3 cellular contexts compared by ENCODE assay signal in genomic region chr6:82273295-82273694, GRCh38.
TF ChIP-seq lines count a peak whose summit lies in the region.

No MANE protein-coding gene starts in this region.

TF ChIP-seq in HCT116, 20 proteins besides CTCF, POLR2A, EP300 and RAD21:
- TF ChIP-seq ZNF274 (IDR thresholded peaks at IDR 0.05; ENCODE audit: low read depth, low read length), result no peak
- 0 out of 2 replicates have a peak, but pooled peaks have one; percentile 12 for TF ChIP-seq EGR1 (IDR thresholded peaks at IDR 0.05; ENCODE audit: low read depth)
- no peak for TF ChIP-seq ATF3 (IDR thresholded peaks at IDR 0.05)
- no peak for TF ChIP-seq ZBTB33 (IDR thresholded peaks at IDR 0.05; ENCODE audit: extremely low read depth, insufficient replicate concordance, low read length)
- no peak for TF ChIP-seq JUND (IDR thresholded peaks at IDR 0.05)

TF ChIP-seq in K562, 482 proteins besides CTCF, POLR2A, EP300 and RAD21:
- no peak for TF ChIP-seq ZC3H11A (IDR thresholded peaks at IDR 0.05; ENCODE audit: low read depth, low read length)
- no peak for TF ChIP-seq MCM7 (IDR thresholded peaks at IDR 0.05)
- no peak for TF ChIP-seq CBFA2T3 (IDR thresholded peaks at IDR 0.05)
- no peak for TF ChIP-seq SREBF2 (CRISPR knock-in tag; IDR thresholded peaks at IDR 0.05)
- TF ChIP-seq SRSF3 (IDR thresholded peaks at IDR 0.05; ENCODE audit: insufficient read depth, low read length), result no peak
- TF ChIP-seq ETV5 (CRISPR knock-in tag; IDR thresholded peaks at IDR 0.05; ENCODE audit: low read depth), result no peak
- no peak for TF ChIP-seq ZNF76 (CRISPR knock-in tag; IDR thresholded peaks at IDR 0.05; ENCODE audit: borderline replicate concordance)
- no peak for TF ChIP-seq ARID3A (IDR thresholded peaks at IDR 0.05; ENCODE audit: borderline replicate concordance, low read depth, low read length)
- no peak for TF ChIP-seq NEUROD1 (IDR thresholded peaks at IDR 0.05; ENCODE audit: borderline replicate concordance, low read depth, low read length, partially characterized antibody)
- no peak for TF ChIP-seq ZNF436 (CRISPR knock-in tag; IDR thresholded peaks at IDR 0.05)
- TF ChIP-seq ZNF592 (IDR thresholded peaks at IDR 0.05), result no peak
- TF ChIP-seq ZBTB2 (IDR thresholded peaks at IDR 0.05), result no peak
- no peak for TF ChIP-seq EHMT2 (IDR thresholded peaks at IDR 0.05)
- TF ChIP-seq MYC (IDR thresholded peaks at IDR 0.05; ENCODE audit: low read depth, low read length), result no peak
- no peak for TF ChIP-seq MYC (CRISPR knock-in tag; IDR thresholded peaks at IDR 0.05; ENCODE audit: borderline replicate concordance, low read depth)
- TF ChIP-seq RFX7 (CRISPR knock-in tag; IDR thresholded peaks at IDR 0.05), result no peak
- no peak for TF ChIP-seq PATZ1 (CRISPR knock-in tag; IDR thresholded peaks at IDR 0.05; ENCODE audit: borderline replicate concordance)
- TF ChIP-seq ARNT (IDR thresholded peaks at IDR 0.05), result no peak
- no peak for TF ChIP-seq CAMTA2 (CRISPR knock-in tag; conservative IDR thresholded peaks at IDR 0.05)
- no peak for TF ChIP-seq ZNF174 (CRISPR knock-in tag; IDR thresholded peaks at IDR 0.05)

TF ChIP-seq in HepG2, 621 proteins besides CTCF, POLR2A, EP300 and RAD21:
- TF ChIP-seq ZNF780A (CRISPR knock-in tag; IDR thresholded peaks at IDR 0.05) (no peak), RCOR2 (CRISPR knock-in tag; IDR thresholded peaks at IDR 0.05) (no peak), ZNF800 (CRISPR knock-in tag; IDR thresholded peaks at IDR 0.05) (no peak), ZUFSP (CRISPR knock-in tag; IDR thresholded peaks at IDR 0.05; ENCODE audit: borderline replicate concordance) (no peak), ZNF296 (CRISPR knock-in tag; conservative IDR thresholded peaks at IDR 0.05) (no peak), ZBTB21 (CRISPR knock-in tag; IDR thresholded peaks at IDR 0.05) (no peak)
TF ChIP-seq in HepG2: peak in this region for 0.
